In the genomic region with DNA sequence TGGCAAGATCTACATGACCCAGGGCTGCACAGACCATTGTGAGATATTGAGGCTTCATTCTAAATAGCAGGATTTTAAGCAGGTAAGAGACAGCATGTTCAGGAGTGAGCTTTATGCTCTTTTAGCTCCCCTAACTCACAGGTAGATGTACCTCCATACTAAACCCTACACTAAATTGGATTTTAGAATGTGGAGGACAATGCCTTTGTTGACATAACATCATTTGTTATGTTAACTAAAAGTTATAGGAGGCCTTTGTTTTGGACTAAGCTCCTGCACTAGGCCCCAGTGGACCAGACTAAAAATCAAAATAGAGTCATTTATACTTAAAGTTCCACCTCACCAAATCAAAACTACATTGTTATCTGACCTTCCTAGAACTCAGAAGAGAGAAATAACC, we compare ENCODE assay signal across 1 cellular context.
TF ChIP-seq lines count a peak whose summit lies in the region.

No MANE protein-coding gene starts in this region.

TF ChIP-seq in H1, 55 proteins besides CTCF, POLR2A, EP300 and RAD21:
- TF ChIP-seq CHD7 (IDR thresholded peaks at IDR 0.05; ENCODE audit: insufficient replicate concordance, low read length) (no peak), CBX8 (IDR thresholded peaks at IDR 0.05; ENCODE audit: borderline replicate concordance, low read depth, low read length) (no peak), TCF12 (IDR thresholded peaks at IDR 0.05; ENCODE audit: low read depth, low read length) (no peak), JUND (IDR thresholded peaks at IDR 0.05; ENCODE audit: low read length) (no peak), TEAD4 (IDR thresholded peaks at IDR 0.05; ENCODE audit: low read depth, low read length) (no peak), SRF (IDR thresholded peaks at IDR 0.05; ENCODE audit: low read depth, low read length) (no peak), NANOG (IDR thresholded peaks at IDR 0.05; ENCODE audit: insufficient read depth, low read depth, low read length, poor library complexity, severe bottlenecking) (no peak), SIRT6 (IDR thresholded peaks at IDR 0.05; ENCODE audit: low read length) (no peak), PHF8 (conservative IDR thresholded peaks at IDR 0.05; ENCODE audit: low read depth, low read length) (no peak), NRF1 (IDR thresholded peaks at IDR 0.05; ENCODE audit: low read depth, low read length) (no peak), EZH2 (IDR thresholded peaks at IDR 0.05; ENCODE audit: low read depth, low read length, severe bottlenecking) (no peak), HDAC2 (IDR thresholded peaks at IDR 0.05; ENCODE audit: borderline replicate concordance in 1 of 2, low read depth in 2 of 2, low read length in 2 of 2) (no peak), ASH2L (IDR thresholded peaks at IDR 0.05; ENCODE audit: low read length) (no peak), HDAC6 (IDR thresholded peaks at IDR 0.05; ENCODE audit: low read depth, low read length) (no peak), EGR1 (IDR thresholded peaks at IDR 0.05; ENCODE audit: borderline replicate concordance, low read depth, low read length) (no peak), SP4 (IDR thresholded peaks at IDR 0.05; ENCODE audit: low read length) (no peak), KDM5A (IDR thresholded peaks at IDR 0.05; ENCODE audit: low read length) (no peak)
- TF ChIP-seq, protein P1, sequence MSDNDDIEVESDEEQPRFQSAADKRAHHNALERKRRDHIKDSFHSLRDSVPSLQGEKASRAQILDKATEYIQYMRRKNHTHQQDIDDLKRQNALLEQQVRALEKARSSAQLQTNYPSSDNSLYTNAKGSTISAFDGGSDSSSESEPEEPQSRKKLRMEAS (IDR thresholded peaks at IDR 0.05): no peak
